12 cellular contexts compared by ENCODE assay signal in genomic region chr2:157831573-157832315, GRCh38. TPM values are rescaled to one million over a fixed set of nuclear protein-coding genes. Genes with fewer than 3 reads are reported as not detected.
DNase-seq lines count a peak whose midpoint lies in the region; ATAC-seq, FAIRE-seq and TF ChIP-seq lines count a peak whose summit lies in the region.
"Had no signal": no experiment of that assay in that cellular context is flagged by ENCODE, and none has a peak within 500 bp of the region (broad histone marks: within the 10 kb centered on the region; RNA-seq: fewer than 3 reads in every experiment).

No MANE protein-coding gene starts in this region.

- H3K4me1 ChIP-seq in endothelial cell of umbilical vein (ENCODE audit: control insufficient read depth, extremely low read depth, insufficient read depth, low read length) (peaks cover 17% of the 10 kb centered on the region), muscle layer of duodenum (ENCODE audit: control insufficient read depth in 1 of 2, insufficient read depth in 2 of 2, low read length in 2 of 2) (peaks cover 8 to 11% of the 10 kb centered on the region in 2 donors), upper lobe of right lung (peaks cover 28% of the 10 kb centered on the region)

- CTCF ChIA-PET in endothelial cell of umbilical vein (lab: Charles Lee) = interaction anchor here (2.0 kb wide), 1 partner anchor 45 kb away, joined by 8 read pairs; the partner anchor contains the start of gene ACVR1

- TF ChIP-seq CTCF in endothelial cell of umbilical vein (IDR thresholded peaks at IDR 0.05; ENCODE audit: extremely low read depth in 1 of 2, insufficient read depth in 1 of 2, low read depth in 1 of 2, low read length in 2 of 2) (no peak), upper lobe of right lung (IDR thresholded peaks at IDR 0.05) (no peak)

- no peaks in the 10 kb centered on the region for H3K9me3 ChIP-seq in endothelial cell of umbilical vein (replicated peaks; ENCODE audit: control insufficient read depth, insufficient read depth, low read length)
- H3K9me3 ChIP-seq in muscle layer of duodenum (ENCODE audit: control insufficient read depth in 1 of 2, low read length in 2 of 2) = no peaks in the 10 kb centered on the region
- no peaks in the 10 kb centered on the region for H3K9me3 ChIP-seq in upper lobe of right lung

- H3K27me3 ChIP-seq in endothelial cell of umbilical vein (ENCODE audit: control insufficient read depth in 2 of 2, insufficient read depth in 2 of 2, low read length in 2 of 2) = no peaks in the 10 kb centered on the region
- H3K27me3 ChIP-seq in muscle layer of duodenum (ENCODE audit: low read depth, low read length) = no peaks in the 10 kb centered on the region
- H3K27me3 ChIP-seq in upper lobe of right lung = no peaks in the 10 kb centered on the region

- no peak for DNase-seq in activated CD4-positive, alpha-beta T cell treated with anti-CD3 and anti-CD28 coated beads, Interleukin-2, amount 10 ng/mL, durations not matched to agents 24 days and 14 days
- no peak for DNase-seq in activated CD4-positive, alpha-beta T cell treated with anti-CD3 and anti-CD28 coated beads for 1 hour
- DNase-seq in endothelial cell of umbilical vein (ENCODE audit: low read depth, low spot score) (no peak), upper lobe of right lung (no peak), NCI-H2029 (lab: John Stamatoyannopoulos, UW) (no peak), kidney glomerular epithelial cell (lab: John Stamatoyannopoulos, UW) (no peak)
- DNase-seq in stimulated activated CD4-positive, alpha-beta T cell treated with anti-CD3 and anti-CD28 coated beads, Interleukin-2, amount 100 ng/mL, for 48 hours = no peak
- DNase-seq: DND-41, NCI-H1417, NCI-H748 treated with DMSO at 0.1 percent for 48 hours, T-helper 1 cell had no signal

- TSS peak; percentile 91 for BruUV-seq in endothelial cell of umbilical vein (replicated peaks; lab: Mats Ljungman, UMichigan)

- POLR2A ChIA-PET in endothelial cell of umbilical vein (lab: Charles Lee) = no interaction called here

- H4K20me1 ChIP-seq in endothelial cell of umbilical vein (replicated peaks; ENCODE audit: control insufficient read depth, extremely low read depth, insufficient read depth, low read length) = no peaks in the 10 kb centered on the region

- peak overlapping the region; percentile 55 for H3K27ac Mint-ChIP-seq in activated CD4-positive, alpha-beta T cell treated with anti-CD3 and anti-CD28 coated beads, Interleukin-2, amount 10 ng/mL, durations not matched to agents 24 days and 14 days

- H3K79me2 ChIP-seq in endothelial cell of umbilical vein (ENCODE audit: control insufficient read depth, insufficient read depth, low read length) = peaks cover 17% of the 10 kb centered on the region

- H3K9me1 ChIP-seq in endothelial cell of umbilical vein (replicated peaks; ENCODE audit: control insufficient read depth, extremely low read depth, insufficient read depth, low read length) = no peaks in the 10 kb centered on the region

- ATAC-seq in upper lobe of right lung = peak; percentile 33

- no peaks in the 10 kb centered on the region for H3K27me3 Mint-ChIP-seq in activated CD4-positive, alpha-beta T cell treated with anti-CD3 and anti-CD28 coated beads, Interleukin-2, amount 10 ng/mL, durations not matched to agents 24 days and 14 days

- no peaks in the 10 kb centered on the region for H3K9me3 Mint-ChIP-seq in activated CD4-positive, alpha-beta T cell treated with anti-CD3 and anti-CD28 coated beads, Interleukin-2, amount 10 ng/mL, durations not matched to agents 24 days and 14 days

- H2AFZ ChIP-seq in endothelial cell of umbilical vein (ENCODE audit: low read depth, low read length) = no peak overlapping the region

- no peaks in the 10 kb centered on the region for H3K36me3 ChIP-seq in endothelial cell of umbilical vein (ENCODE audit: control insufficient read depth in 2 of 2, extremely low read depth in 1 of 2, insufficient read depth in 2 of 2, low read length in 2 of 2)
- H3K36me3 ChIP-seq in muscle layer of duodenum (ENCODE audit: control insufficient read depth in 1 of 2, insufficient read depth in 2 of 2, low read length in 2 of 2) = peaks cover 0 to 8% of the 10 kb centered on the region in 2 donors
- H3K36me3 ChIP-seq in upper lobe of right lung = no peaks in the 10 kb centered on the region

- no peak overlapping the region for H3K4me3 ChIP-seq in endothelial cell of umbilical vein (replicated peaks in 1 of 3; ENCODE audit: insufficient read depth in 1 of 3, low read depth in 1 of 3, low read length in 3 of 3)
- no peak overlapping the region for H3K4me3 ChIP-seq in muscle layer of duodenum (ENCODE audit: low read depth in 1 of 2, low read length in 2 of 2)
- H3K4me3 ChIP-seq in upper lobe of right lung = no peak overlapping the region

- no peak for FAIRE-seq in endothelial cell of umbilical vein (lab: Jason Lieb, UNC)

- peak overlapping the region; percentile 7 for H3K4me2 ChIP-seq in endothelial cell of umbilical vein (ENCODE audit: insufficient read depth, low read length)

- peak overlapping the region; percentile 93 for H3K27ac ChIP-seq in endothelial cell of umbilical vein (ENCODE audit: insufficient read depth, low read depth, low read length)
- peak overlapping the region; percentile 60 for H3K27ac ChIP-seq in muscle layer of duodenum (ENCODE audit: low read length)
- peak overlapping the region; percentile 60 for H3K27ac ChIP-seq in upper lobe of right lung

- intact Hi-C loops in activated CD4-positive, alpha-beta T cell treated with anti-CD3 and anti-CD28 coated beads, Interleukin-2, amount 10 ng/mL, durations not matched to agents 24 days and 14 days (cut with micrococcal nuclease) = no loop called here
- intact Hi-C loops in endothelial cell of umbilical vein (cut with micrococcal nuclease) (loop anchor here (2.0 kb wide), 2 partner anchors 17 to 47 kb away; no protein-coding TSS in a partner anchor), upper lobe of right lung (cut with DNase I) (no loop called here)

- peaks cover 31% of the 10 kb centered on the region for H3K4me1 Mint-ChIP-seq in activated CD4-positive, alpha-beta T cell treated with anti-CD3 and anti-CD28 coated beads, Interleukin-2, amount 10 ng/mL, durations not matched to agents 24 days and 14 days

- H3K36me3 Mint-ChIP-seq in activated CD4-positive, alpha-beta T cell treated with anti-CD3 and anti-CD28 coated beads, Interleukin-2, amount 10 ng/mL, durations not matched to agents 24 days and 14 days (ENCODE audit: low read depth) = peaks cover 45% of the 10 kb centered on the region

- dilution Hi-C loops in endothelial cell of umbilical vein (cut with MboI; ENCODE audit: extremely low pct_ligation_motif_present, low sequenced_read_pairs) = no loop called here

- H3K9ac ChIP-seq in endothelial cell of umbilical vein (replicated peaks; ENCODE audit: extremely low read depth, insufficient read depth, low read length) = no peak overlapping the region

- no peak overlapping the region for H3K4me3 Mint-ChIP-seq in activated CD4-positive, alpha-beta T cell treated with anti-CD3 and anti-CD28 coated beads, Interleukin-2, amount 10 ng/mL, durations not matched to agents 24 days and 14 days

- TF ChIP-seq POLR2A in endothelial cell of umbilical vein (IDR thresholded peaks at IDR 0.05; ENCODE audit: low read depth, low read length) = no peak

TF ChIP-seq in endothelial cell of umbilical vein, 7 proteins besides CTCF, POLR2A, EP300 and RAD21:
- TF ChIP-seq JUN (IDR thresholded peaks at IDR 0.05; ENCODE audit: borderline replicate concordance, insufficient read depth, insufficient read length, low read depth) (no peak), POLR2AphosphoS5 (IDR thresholded peaks at IDR 0.05; ENCODE audit: insufficient read depth, low read depth, low read length) (no peak), MYC (IDR thresholded peaks at IDR 0.05; ENCODE audit: low read depth, low read length) (no peak), FOS (IDR thresholded peaks at IDR 0.05; ENCODE audit: borderline replicate concordance, insufficient read depth, low read length) (no peak), EZH2 (IDR thresholded peaks at IDR 0.05; ENCODE audit: borderline replicate concordance, low read depth, low read length, severe bottlenecking) (no peak), GATA2 (IDR thresholded peaks at IDR 0.05; ENCODE audit: insufficient read depth, insufficient read length, low read depth, low read length) (no peak), MAX (IDR thresholded peaks at IDR 0.05; ENCODE audit: insufficient read depth, insufficient read length) (no peak)
TF ChIP-seq in endothelial cell of umbilical vein: peak in this region for 0.

RNA-seq across cellular contexts. Expression of gene ACVR1, which starts 44.4 kb away (rescaled TPM):
- total RNA-seq in activated CD4-positive, alpha-beta T cell treated with anti-CD3 and anti-CD28 coated beads, Interleukin-2, amount 10 ng/mL, durations not matched to agents 24 days and 14 days = 45.5 and 50.7 TPM in 2 replicates
- total RNA-seq in endothelial cell of umbilical vein (33.6 and 38.3 TPM in 2 replicates), upper lobe of right lung (34.4 TPM)
- polyA plus RNA-seq in endothelial cell of umbilical vein = 16.7 and 24.8 TPM in 2 replicates
- 28.4 and 30.5 TPM in 2 replicates for polyA plus RNA-seq in endothelial cell of umbilical vein (2011; cell fraction: cytosol; rRNA removed)
- polyA plus RNA-seq in endothelial cell of umbilical vein (2011; cell fraction: nucleus; rRNA removed) = 32.8 and 34.9 TPM in 2 replicates
- 37.1 and 41.6 TPM in 2 replicates for polyA plus RNA-seq in endothelial cell of umbilical vein (2012)
- polyA minus RNA-seq in endothelial cell of umbilical vein = 44.6 and 50.5 TPM in 2 replicates
- 1.7 TPM for polyA minus RNA-seq in endothelial cell of umbilical vein (2011; cell fraction: cytosol; rRNA and poly(A)+ RNA removed)
- polyA minus RNA-seq in endothelial cell of umbilical vein (2011; cell fraction: nucleus; rRNA and poly(A)+ RNA removed) = 31.3 and 40.7 TPM in 2 replicates
